19 cellular contexts compared by ENCODE assay signal in genomic region chr14:100564506-100564905, GRCh38. TPM values are rescaled to one million over a fixed set of nuclear protein-coding genes. Genes with fewer than 3 reads are reported as not detected.
A peak's percentile ranks its signal among the peaks of the same experiment; 100 is the strongest.
DNase-seq lines count a peak whose midpoint lies in the region; ATAC-seq and TF ChIP-seq lines count a peak whose summit lies in the region.
"Had no signal": no experiment of that assay in that cellular context is flagged by ENCODE, and none has a peak within 500 bp of the region (broad histone marks: within the 10 kb centered on the region; RNA-seq: fewer than 3 reads in every experiment).

No MANE protein-coding gene starts in this region.

- H3K36me3 ChIP-seq in neuronal stem cell (replicated peaks in 1 of 2; ENCODE audit: control insufficient read depth in 2 of 2, insufficient read depth in 2 of 2, low read length in 2 of 2) (no peaks in the 10 kb centered on the region), thyroid gland (no peaks in the 10 kb centered on the region)

- TF ChIP-seq POLR2A in thyroid gland (IDR thresholded peaks at IDR 0.05) = no peak

- ATAC-seq in HG03520 (IDR thresholded peaks at IDR 0.05; ENCODE audit: unreplicated experiment) = no peak
- ATAC-seq: GM23338, HCT116 had no signal

- no CpG with 5 or more reads among the region's 6 CpGs for WGBS in neuronal stem cell (ENCODE audit: extremely low coverage in 2 of 2, insufficient read length in 2 of 2, insufficient replicate concordance in 1 of 2), 2 donors
- 51 to 60% methylated on average over 4 to 5 of the region's 6 CpGs for WGBS in thyroid gland, 2 donors

- no peak overlapping the region for H2AK5ac ChIP-seq in neuronal stem cell (ENCODE audit: low read depth, low read length)

- no peak overlapping the region for H4K8ac ChIP-seq in neuronal stem cell (ENCODE audit: low read depth, low read length)

- H3K27me3 Mint-ChIP-seq in activated naive CD4-positive, alpha-beta T cell treated with anti-CD3 and anti-CD28 coated beads, Interleukin-2, amount 50 U/mL, for 24 hours = peaks cover 7% of the 10 kb centered on the region
- H3K27me3 Mint-ChIP-seq in dendritic cell treated with granulocyte-macrophage colony-stimulating factor and Interleukin-4, amounts not matched to agents 40 ng/mL and 50 ng/mL, for 4 days = peaks cover 74% of the 10 kb centered on the region

- H2BK15ac ChIP-seq in neuronal stem cell (ENCODE audit: low read length) = peak overlapping the region; percentile 67

- peak overlapping the region; percentile 43 for H3K27ac Mint-ChIP-seq in activated naive CD4-positive, alpha-beta T cell treated with anti-CD3 and anti-CD28 coated beads, Interleukin-2, amount 50 U/mL, for 24 hours
- H3K27ac Mint-ChIP-seq in dendritic cell treated with granulocyte-macrophage colony-stimulating factor and Interleukin-4, amounts not matched to agents 40 ng/mL and 50 ng/mL, for 4 days = peak overlapping the region; percentile 7
- H3K27ac Mint-ChIP-seq: B cell; CD4-positive, alpha-beta memory T cell; GM23338 had no signal

- no peak overlapping the region for H3K9ac ChIP-seq in neuronal stem cell (ENCODE audit: low read depth, low read length, poor library complexity)

- no peaks in the 10 kb centered on the region for H3K36me3 Mint-ChIP-seq in activated naive CD4-positive, alpha-beta T cell treated with anti-CD3 and anti-CD28 coated beads, Interleukin-2, amount 50 U/mL, for 24 hours
- no peaks in the 10 kb centered on the region for H3K36me3 Mint-ChIP-seq in dendritic cell treated with granulocyte-macrophage colony-stimulating factor and Interleukin-4, amounts not matched to agents 40 ng/mL and 50 ng/mL, for 4 days (ENCODE audit: low read depth)
- H3K36me3 Mint-ChIP-seq: CD4-positive, alpha-beta memory T cell had no signal

- H2BK120ac ChIP-seq in neuronal stem cell (ENCODE audit: low read depth, low read length) = no peak overlapping the region

- no peak for DNase-seq in activated naive CD4-positive, alpha-beta T cell treated with anti-CD3 and anti-CD28 coated beads, Interleukin-2, amount 50 U/mL, for 16 hours
- DNase-seq in neuronal stem cell (ENCODE audit: low spot score) (no peak), thyroid gland (no peak), hepatic stellate cell (ENCODE audit: low spot score) (no peak)
- DNase-seq: C1 segment of cervical spinal cord; Calu3; CD4-positive, alpha-beta memory T cell; COR-L47; DMS53; DMS79 treated with DMSO at 0.1 percent for 48 hours; GF-D8; H9 had no signal

- H3K4me3 ChIP-seq in neuronal stem cell (ENCODE audit: low read length in 2 of 2) (no peak overlapping the region), thyroid gland (replicated peaks in 1 of 3) (no peak overlapping the region)
- H3K4me3 ChIP-seq: GM23338 had no signal

- peak overlapping the region; percentile 71 for H3K14ac ChIP-seq in neuronal stem cell (ENCODE audit: low read length)

- peaks cover 4% of the 10 kb centered on the region for H3K4me1 Mint-ChIP-seq in activated naive CD4-positive, alpha-beta T cell treated with anti-CD3 and anti-CD28 coated beads, Interleukin-2, amount 50 U/mL, for 24 hours
- H3K4me1 Mint-ChIP-seq in dendritic cell treated with granulocyte-macrophage colony-stimulating factor and Interleukin-4, amounts not matched to agents 40 ng/mL and 50 ng/mL, for 4 days (ENCODE audit: low read depth) = peaks cover 7% of the 10 kb centered on the region

- H3K79me1 ChIP-seq in neuronal stem cell (ENCODE audit: low read depth, low read length) = peaks cover 9% of the 10 kb centered on the region

- H2BK5ac ChIP-seq in neuronal stem cell (ENCODE audit: low read length) = no peak overlapping the region

- no peak overlapping the region for H3K4ac ChIP-seq in neuronal stem cell (ENCODE audit: low read length)

- H3K27ac ChIP-seq in neuronal stem cell (replicated peaks; ENCODE audit: low read length) = no peak overlapping the region
- H3K27ac ChIP-seq in thyroid gland = no peak overlapping the region
- H3K27ac ChIP-seq: 22Rv1 had no signal

- H3K18ac ChIP-seq in neuronal stem cell (ENCODE audit: low read length) = peak overlapping the region; percentile 28

- H3K4me3 Mint-ChIP-seq in activated naive CD4-positive, alpha-beta T cell treated with anti-CD3 and anti-CD28 coated beads, Interleukin-2, amount 50 U/mL, for 24 hours = no peak overlapping the region
- no peak overlapping the region for H3K4me3 Mint-ChIP-seq in dendritic cell treated with granulocyte-macrophage colony-stimulating factor and Interleukin-4, amounts not matched to agents 40 ng/mL and 50 ng/mL, for 4 days
- H3K4me3 Mint-ChIP-seq: B cell, GM23338 had no signal

- H3K9me3 Mint-ChIP-seq in activated naive CD4-positive, alpha-beta T cell treated with anti-CD3 and anti-CD28 coated beads, Interleukin-2, amount 50 U/mL, for 24 hours = no peaks in the 10 kb centered on the region
- no peaks in the 10 kb centered on the region for H3K9me3 Mint-ChIP-seq in dendritic cell treated with granulocyte-macrophage colony-stimulating factor and Interleukin-4, amounts not matched to agents 40 ng/mL and 50 ng/mL, for 4 days
- H3K9me3 Mint-ChIP-seq: GM23338, H9 had no signal

- H2AFZ ChIP-seq in neuronal stem cell (ENCODE audit: low read length) = no peak overlapping the region
- H2AFZ ChIP-seq: GM23338 had no signal

- no peak overlapping the region for H3K4me2 ChIP-seq in neuronal stem cell (ENCODE audit: insufficient read depth, low read length, poor library complexity, severe bottlenecking)
- H3K4me2 ChIP-seq: GM23338 had no signal

- H2BK12ac ChIP-seq in neuronal stem cell (ENCODE audit: low read length) = no peak overlapping the region

- H3K27me3 ChIP-seq in neuronal stem cell (ENCODE audit: control insufficient read depth in 3 of 3, insufficient read depth in 3 of 3, low read depth in 1 of 3, low read length in 3 of 3) = peaks cover 8 to 88% (median 30%) of the 10 kb centered on the region in 3 experiments
- H3K27me3 ChIP-seq in thyroid gland = peaks cover 5% of the 10 kb centered on the region

- intact Hi-C loops in dendritic cell treated with granulocyte-macrophage colony-stimulating factor and Interleukin-4, amounts not matched to agents 40 ng/mL and 50 ng/mL, for 4 days (cut with micrococcal nuclease) = no loop called here
- intact Hi-C loops in thyroid gland (cut with DNase I) = no loop called here

- H3K4me1 ChIP-seq in neuronal stem cell (ENCODE audit: control insufficient read depth in 2 of 2, insufficient read depth in 1 of 2, low read depth in 1 of 2, low read length in 2 of 2) = peaks cover 5 to 15% of the 10 kb centered on the region in 2 donors
- H3K4me1 ChIP-seq in thyroid gland = peaks cover 0 to 23% of the 10 kb centered on the region in 2 donors

- H3K9me3 ChIP-seq in neuronal stem cell (replicated peaks in 1 of 2; ENCODE audit: control insufficient read depth in 2 of 2, insufficient read depth in 1 of 2, low read depth in 1 of 2, low read length in 2 of 2) (no peaks in the 10 kb centered on the region), thyroid gland (no peaks in the 10 kb centered on the region)

- H4K91ac ChIP-seq in neuronal stem cell (ENCODE audit: low read depth, low read length, poor library complexity) = no peak overlapping the region

- H3K23ac ChIP-seq in neuronal stem cell (ENCODE audit: low read depth, low read length, poor library complexity) = no peak overlapping the region

- no peak for TF ChIP-seq CTCF in thyroid gland (IDR thresholded peaks at IDR 0.05)

RNA-seq across cellular contexts. Expression of gene BEGAIN, which starts 22.7 kb away (rescaled TPM):
- 20.9 TPM for polyA plus RNA-seq in neuronal stem cell (2013, experiment 1 of 2)
- polyA plus RNA-seq in neuronal stem cell (2013, experiment 2 of 2) = 20.1 TPM
- 1 to 10 TPM in 1 of 4 donors, under 1 TPM in 2, not detected in 1; 0.22 to 1.3 (median 0.50) TPM for total RNA-seq in thyroid gland
- total RNA-seq: B cell had no signal
